Comparison of ENCODE assay signal across 9 cellular contexts in the genomic region with DNA sequence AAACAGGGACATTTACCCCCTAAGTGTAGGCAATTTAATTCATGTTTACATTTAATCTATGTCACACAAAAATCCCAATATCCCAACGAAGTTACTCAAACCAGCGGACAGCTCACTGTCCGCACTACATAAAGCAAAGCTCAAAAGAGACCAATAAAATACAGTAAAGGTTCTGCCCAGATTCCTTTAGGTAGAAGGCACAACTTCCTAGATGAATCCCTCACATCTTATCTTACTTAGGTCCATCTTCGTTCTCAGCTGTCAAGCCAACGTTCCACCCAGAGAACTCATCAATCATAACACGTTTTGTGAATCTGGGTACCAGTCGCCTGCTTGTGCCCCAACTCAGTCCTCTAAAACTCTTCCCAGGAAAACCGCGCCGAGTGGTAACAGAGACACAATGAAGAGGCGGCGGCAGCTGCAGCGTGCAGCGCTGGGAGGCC. TPM values are rescaled to one million over a fixed set of nuclear protein-coding genes. Genes with fewer than 3 reads are reported as not detected.
DNase-seq lines count a peak whose midpoint lies in the region; ATAC-seq, FAIRE-seq and TF ChIP-seq lines count a peak whose summit lies in the region.
"Had no signal": no experiment of that assay in that cellular context is flagged by ENCODE, and none has a peak within 500 bp of the region (broad histone marks: within the 10 kb centered on the region; RNA-seq: fewer than 3 reads in every experiment).

No MANE protein-coding gene starts in this region.

- H3K4me1 ChIP-seq in HepG2 (ENCODE audit: insufficient read depth, low read length) (peaks cover 45% of the 10 kb centered on the region), transverse colon (peaks cover 17 to 49% (median 25%) of the 10 kb centered on the region in 4 donors)

- peak overlapping the region; percentile 99 for H3K9ac ChIP-seq in HepG2 (ENCODE audit: insufficient read depth, low read depth, low read length)

- no peaks in the 10 kb centered on the region for H3K27me3 Mint-ChIP-seq in activated T-cell treated with anti-CD3 and anti-CD28 coated beads, Interleukin-2, amount 50 U/mL, for 72 hours (ENCODE audit: low read depth)
- peaks cover 2% of the 10 kb centered on the region for H3K27me3 Mint-ChIP-seq in activated naive CD8-positive, alpha-beta T cell treated with anti-CD3 and anti-CD28 coated beads, Interleukin-2, amount 50 U/mL, for 24 hours

- peaks cover 54% of the 10 kb centered on the region for H4K20me1 ChIP-seq in HepG2 (ENCODE audit: insufficient read depth, low read length)

- peak overlapping the region; percentile 99 for H3K27ac Mint-ChIP-seq in activated T-cell treated with anti-CD3 and anti-CD28 coated beads, Interleukin-2, amount 50 U/mL, for 72 hours
- H3K27ac Mint-ChIP-seq in activated naive CD8-positive, alpha-beta T cell treated with anti-CD3 and anti-CD28 coated beads, Interleukin-2, amount 50 U/mL, for 24 hours, result peak overlapping the region; percentile 100

- no peak for FAIRE-seq in HepG2 (lab: Jason Lieb, UNC)
- no peak for FAIRE-seq in RCC 7860 (lab: Jason Lieb, UNC)
- FAIRE-seq: TTC549 had no signal

- peaks cover 5 to 35% of the 10 kb centered on the region in 2 experiments; a peak in 4 of 5 replicates for H3K36me3 ChIP-seq in HepG2 (replicated peaks in 1 of 2; ENCODE audit: control insufficient read depth in 1 of 2, insufficient read depth in 2 of 2, low read length in 2 of 2)
- H3K36me3 ChIP-seq in transverse colon, result peaks cover 0 to 38% (median 18%) of the 10 kb centered on the region in 4 donors

- H3K4me1 Mint-ChIP-seq in activated T-cell treated with anti-CD3 and anti-CD28 coated beads, Interleukin-2, amount 50 U/mL, for 72 hours (ENCODE audit: low read depth), result peaks cover 70% of the 10 kb centered on the region
- H3K4me1 Mint-ChIP-seq in activated naive CD8-positive, alpha-beta T cell treated with anti-CD3 and anti-CD28 coated beads, Interleukin-2, amount 50 U/mL, for 24 hours, result peaks cover 67% of the 10 kb centered on the region

- H3K4me3 ChIP-seq in HepG2 (replicated peaks in 1 of 3; ENCODE audit: insufficient read depth in 1 of 3, low read depth in 2 of 3, low read length in 3 of 3), result peak overlapping the region; percentile 79 to 99 (median 97)
- peak overlapping the region; percentile 45 to 93 (median 64) for H3K4me3 ChIP-seq in transverse colon

- no peaks in the 10 kb centered on the region; a peak in 1 of 5 replicates for H3K27me3 ChIP-seq in HepG2 (ENCODE audit: control insufficient read depth in 1 of 2, insufficient read depth in 2 of 2, low read length in 2 of 2)
- no peaks in the 10 kb centered on the region for H3K27me3 ChIP-seq in transverse colon

- 0% methylated on average over 9 of the region's 14 CpGs for WGBS in HepG2 (ENCODE audit: low lambda C conversion rate)
- 0% methylated on average over 3 to 14 of the region's 14 CpGs for WGBS in transverse colon (ENCODE audit: low coverage in 1 of 2), 2 donors

- no peak for TF ChIP-seq POLR2A in HepG2 (IDR thresholded peaks at IDR 0.05; ENCODE audit: insufficient read depth in 1 of 2, low read depth in 2 of 2, low read length in 2 of 2)
- no peak for TF ChIP-seq POLR2A in transverse colon (IDR thresholded peaks at IDR 0.05)

- TF ChIP-seq CTCF in HepG2 (CRISPR knock-in tag; IDR thresholded peaks at IDR 0.05), result no peak
- TF ChIP-seq CTCF in transverse colon (IDR thresholded peaks at IDR 0.05), result no peak

- BruUV-seq in HepG2 (replicated peaks; lab: Mats Ljungman, UMichigan), result no TSS peak

- CTCF ChIA-PET in HepG2 (lab: Yijun Ruan, JAX; ENCODE audit: low intra/inter-chr PET ratio, low total read pairs), result no interaction called here

- TF ChIP-seq RAD21 in HepG2 (CRISPR knock-in tag; IDR thresholded peaks at IDR 0.05), result no peak

- no peak overlapping the region for H2AFZ ChIP-seq in HepG2 (ENCODE audit: low read length)

- no peak for ATAC-seq in activated T-cell treated with anti-CD3 and anti-CD28 coated beads, Interleukin-2, amount 50 U/mL, for 72 hours (replicated peaks in 1 of 2)
- no peak for ATAC-seq in activated naive CD8-positive, alpha-beta T cell treated with anti-CD3 and anti-CD28 coated beads, Interleukin-2, amount 50 U/mL, for 24 hours
- ATAC-seq in HepG2, result no peak
- no peak for ATAC-seq in HG03135 (IDR thresholded peaks at IDR 0.05; ENCODE audit: unreplicated experiment)
- no peak for ATAC-seq in GM19351 (IDR thresholded peaks at IDR 0.05; ENCODE audit: unreplicated experiment)

- H3K4me3 Mint-ChIP-seq in activated T-cell treated with anti-CD3 and anti-CD28 coated beads, Interleukin-2, amount 50 U/mL, for 72 hours, result peak overlapping the region; percentile 91 to 100
- H3K4me3 Mint-ChIP-seq in activated naive CD8-positive, alpha-beta T cell treated with anti-CD3 and anti-CD28 coated beads, Interleukin-2, amount 50 U/mL, for 24 hours, result peak overlapping the region; percentile 99

- no peak for TF ChIP-seq EP300 in HepG2 (IDR thresholded peaks at IDR 0.05; ENCODE audit: low read depth in 2 of 2, low read length in 2 of 2)
- TF ChIP-seq EP300 in HepG2 (CRISPR knock-in tag; IDR thresholded peaks at IDR 0.05; ENCODE audit: borderline replicate concordance), result no peak
- TF ChIP-seq EP300 in transverse colon (IDR thresholded peaks at IDR 0.05; ENCODE audit: low read depth), result no peak

- no peaks in the 10 kb centered on the region for H3K9me3 ChIP-seq in HepG2 (ENCODE audit: low read length)
- H3K9me3 ChIP-seq in transverse colon, result no peaks in the 10 kb centered on the region

- POLR2A ChIA-PET in HepG2 (lab: Yijun Ruan, JAX), result interaction anchor here (0.8 to 3.4 kb wide), 15 partner anchors 9 to 606 kb away, joined by 3 to 52 read pairs (median 5); partner anchors contain the start of genes COPS4 and HNRNPD

- in situ Hi-C loops in HepG2 (cut with HindIII; ENCODE audit: extremely low pct_ligation_motif_present, low pct_unique_long_range_greater_than_20kb), result no loop called here
- in situ Hi-C loops in transverse colon (cut with MboI; ENCODE audit: low pct_ligation_motif_present in 1 of 4, low pct_unique_long_range_greater_than_20kb in 1 of 4, low sequenced_read_pairs in 3 of 4), result loop anchor here in 2 of 4 donors (5.0 to 10.0 kb wide), 2 partner anchors 51 to 54 kb away; partner anchors contain the start of gene HNRNPD (in 1 of the 2)

- no peak for DNase-seq in activated T-cell treated with anti-CD3 and anti-CD28 coated beads, Interleukin-2, amount 50 U/mL, for 72 hours
- DNase-seq in activated T-cell treated with anti-CD3 and anti-CD28 coated beads for 4 hours, result no peak
- no peak for DNase-seq in activated naive CD8-positive, alpha-beta T cell treated with anti-CD3 and anti-CD28 coated beads, Interleukin-2, amount 50 U/mL, for 24 hours
- no peak for DNase-seq in HepG2 (ENCODE audit: low spot score)
- DNase-seq in transverse colon, result no peak
- DNase-seq in RCC 7860 (ENCODE audit: low spot score), result no peak

- no peaks in the 10 kb centered on the region for H3K9me3 Mint-ChIP-seq in activated T-cell treated with anti-CD3 and anti-CD28 coated beads, Interleukin-2, amount 50 U/mL, for 72 hours
- H3K9me3 Mint-ChIP-seq in activated naive CD8-positive, alpha-beta T cell treated with anti-CD3 and anti-CD28 coated beads, Interleukin-2, amount 50 U/mL, for 24 hours, result no peaks in the 10 kb centered on the region

- H3K4me2 ChIP-seq in HepG2 (ENCODE audit: low read depth, low read length), result peak overlapping the region; percentile 90

- intact Hi-C loops in HepG2 (cut with micrococcal nuclease; ENCODE audit: unreplicated experiment) (no loop called here), transverse colon (cut with DNase I; ENCODE audit: low total_unique reads) (no loop called here)

- H3K36me3 Mint-ChIP-seq in activated T-cell treated with anti-CD3 and anti-CD28 coated beads, Interleukin-2, amount 50 U/mL, for 72 hours (ENCODE audit: insufficient read depth in 2 of 2), result peaks cover 30 to 57% of the 10 kb centered on the region in 2 donors
- H3K36me3 Mint-ChIP-seq in activated naive CD8-positive, alpha-beta T cell treated with anti-CD3 and anti-CD28 coated beads, Interleukin-2, amount 50 U/mL, for 24 hours (ENCODE audit: low read depth), result peaks cover 71% of the 10 kb centered on the region

- H3K79me2 ChIP-seq in HepG2 (ENCODE audit: insufficient read depth, low read length), result peaks cover 71% of the 10 kb centered on the region

- H3K27ac ChIP-seq in HepG2 (ENCODE audit: extremely low read length, insufficient read depth, low read length) (peak overlapping the region; percentile 100), transverse colon (peak overlapping the region; percentile 97 to 100 (median 98))

RNA-seq across cellular contexts. Expression of gene HNRNPDL, which starts 1.7 kb away (rescaled TPM):
- total RNA-seq in activated T-cell treated with anti-CD3 and anti-CD28 coated beads, Interleukin-2, amount 50 U/mL, for 72 hours, result 100 to 1,000 TPM; 222 to 262 TPM
- total RNA-seq in HepG2 (2016; rRNA removed; fragmentation: Illumina TruSeq; extraction: Trizol) (414 and 452 TPM in 2 replicates), transverse colon (100 to 1,000 TPM in 2 of 4 donors, 10 to 100 TPM in 2; 78.4 to 131 (median 100) TPM)
- total RNA-seq in HepG2 (2016; cell fraction: cytosol; rRNA removed; fragmentation: Illumina TruSeq; extraction: Trizol; ENCODE audit: low read depth), result 143 and 144 TPM in 2 replicates
- 427 and 432 TPM in 2 replicates for total RNA-seq in HepG2 (2016; cell fraction: insoluble cytoplasmic fraction; rRNA removed; fragmentation: Illumina TruSeq; extraction: Trizol)
- 232 and 236 TPM in 2 replicates for total RNA-seq in HepG2 (2016; cell fraction: membrane; rRNA removed; fragmentation: Illumina TruSeq; extraction: Trizol)
- 243 and 271 TPM in 2 replicates for total RNA-seq in HepG2 (2016; cell fraction: nucleus; rRNA removed; fragmentation: Illumina TruSeq; extraction: Trizol)
- polyA plus RNA-seq in HepG2 (2011; rRNA removed), result 139 and 167 TPM in 2 replicates
- 73.1 and 91.3 TPM in 2 replicates for polyA plus RNA-seq in HepG2 (2011; cell fraction: cytosol; rRNA removed)
- 345 and 410 TPM in 2 replicates for polyA plus RNA-seq in HepG2 (2011; cell fraction: nucleus; rRNA removed)
- polyA plus RNA-seq in HepG2 (2012), result 216 and 256 TPM in 2 replicates
- 139 and 159 TPM in 2 replicates for polyA plus RNA-seq in HepG2 (2016; cell fraction: cytosol; fragmentation: Illumina TruSeq; extraction: Trizol; ENCODE audit: low read depth)
- polyA plus RNA-seq in HepG2 (2016; cell fraction: insoluble cytoplasmic fraction; fragmentation: Illumina TruSeq; extraction: Trizol; ENCODE audit: low read depth), result 561 and 571 TPM in 2 replicates
- 206 and 210 TPM in 2 replicates for polyA plus RNA-seq in HepG2 (2016; cell fraction: membrane; fragmentation: Illumina TruSeq; extraction: Trizol; ENCODE audit: low read depth)
- polyA plus RNA-seq in HepG2 (2016; cell fraction: nucleus; fragmentation: Illumina TruSeq; extraction: Trizol; ENCODE audit: insufficient read depth, low read depth), result 560 and 581 TPM in 2 replicates
- 13.6 and 13.9 TPM in 2 replicates for polyA minus RNA-seq in HepG2 (2011; rRNA and poly(A)+ RNA removed; ENCODE audit: low replicate concordance)
- 39.4 and 44.4 TPM in 2 replicates for polyA minus RNA-seq in HepG2 (2011; cell fraction: cytosol; rRNA and poly(A)+ RNA removed)
- 222 and 229 TPM in 2 replicates for polyA minus RNA-seq in HepG2 (2011; cell fraction: nucleus; rRNA and poly(A)+ RNA removed)

RNA-seq across cellular contexts. Expression of gene ENOPH1, which starts 1.8 kb away (rescaled TPM):
- total RNA-seq in activated T-cell treated with anti-CD3 and anti-CD28 coated beads, Interleukin-2, amount 50 U/mL, for 72 hours, result 10 to 100 TPM; 57.0 to 67.8 TPM
- total RNA-seq in HepG2 (2016; rRNA removed; fragmentation: Illumina TruSeq; extraction: Trizol), result 64.3 and 80.0 TPM in 2 replicates
- 8.7 and 10.0 TPM in 2 replicates for total RNA-seq in HepG2 (2016; cell fraction: cytosol; rRNA removed; fragmentation: Illumina TruSeq; extraction: Trizol; ENCODE audit: low read depth)
- total RNA-seq in HepG2 (2016; cell fraction: insoluble cytoplasmic fraction; rRNA removed; fragmentation: Illumina TruSeq; extraction: Trizol), result 60.9 and 87.4 TPM in 2 replicates
- total RNA-seq in HepG2 (2016; cell fraction: membrane; rRNA removed; fragmentation: Illumina TruSeq; extraction: Trizol), result 29.1 and 30.2 TPM in 2 replicates
- total RNA-seq in HepG2 (2016; cell fraction: nucleus; rRNA removed; fragmentation: Illumina TruSeq; extraction: Trizol), result 33.0 and 36.6 TPM in 2 replicates
- 14.2 and 15.5 TPM in 2 replicates for polyA plus RNA-seq in HepG2 (2011; rRNA removed)
- 11.8 and 14.5 TPM in 2 replicates for polyA plus RNA-seq in HepG2 (2011; cell fraction: cytosol; rRNA removed)
- 5.0 and 6.3 TPM in 2 replicates for polyA plus RNA-seq in HepG2 (2011; cell fraction: nucleus; rRNA removed)
- 32.4 and 38.2 TPM in 2 replicates for polyA plus RNA-seq in HepG2 (2012)
- polyA plus RNA-seq in HepG2 (2016; cell fraction: cytosol; fragmentation: Illumina TruSeq; extraction: Trizol; ENCODE audit: low read depth), result 8.3 and 10.4 TPM in 2 replicates
- polyA plus RNA-seq in HepG2 (2016; cell fraction: insoluble cytoplasmic fraction; fragmentation: Illumina TruSeq; extraction: Trizol; ENCODE audit: low read depth), result 106 and 112 TPM in 2 replicates
- polyA plus RNA-seq in HepG2 (2016; cell fraction: membrane; fragmentation: Illumina TruSeq; extraction: Trizol; ENCODE audit: low read depth), result 27.5 and 27.7 TPM in 2 replicates
- 48.1 and 48.2 TPM in 2 replicates for polyA plus RNA-seq in HepG2 (2016; cell fraction: nucleus; fragmentation: Illumina TruSeq; extraction: Trizol; ENCODE audit: insufficient read depth, low read depth)
- 5.7 and 11.9 TPM in 2 replicates for polyA minus RNA-seq in HepG2 (2011; rRNA and poly(A)+ RNA removed; ENCODE audit: low replicate concordance)
- 8.7 and 9.1 TPM in 2 replicates for polyA minus RNA-seq in HepG2 (2011; cell fraction: cytosol; rRNA and poly(A)+ RNA removed)
- 11.1 and 11.8 TPM in 2 replicates for polyA minus RNA-seq in HepG2 (2011; cell fraction: nucleus; rRNA and poly(A)+ RNA removed)
- 10 to 100 TPM in 3 of 4 donors, under 1 TPM in 1; 0.75 to 21.5 (median 15.8) TPM for total RNA-seq in transverse colon

RNA-seq across cellular contexts. Expression of gene HNRNPD, which starts 54.8 kb away (rescaled TPM):
- 100 to 1,000 TPM; 255 to 265 TPM for total RNA-seq in activated T-cell treated with anti-CD3 and anti-CD28 coated beads, Interleukin-2, amount 50 U/mL, for 72 hours
- total RNA-seq in HepG2 (2016; rRNA removed; fragmentation: Illumina TruSeq; extraction: Trizol) (64.0 and 156 TPM in 2 replicates), transverse colon (100 to 1,000 TPM in 3 of 4 donors, 10 to 100 TPM in 1; 61.4 to 213 (median 130) TPM)
- total RNA-seq in HepG2 (2016; cell fraction: cytosol; rRNA removed; fragmentation: Illumina TruSeq; extraction: Trizol; ENCODE audit: low read depth), result 12.3 and 15.1 TPM in 2 replicates
- total RNA-seq in HepG2 (2016; cell fraction: insoluble cytoplasmic fraction; rRNA removed; fragmentation: Illumina TruSeq; extraction: Trizol), result 61.5 and 145 TPM in 2 replicates
- total RNA-seq in HepG2 (2016; cell fraction: membrane; rRNA removed; fragmentation: Illumina TruSeq; extraction: Trizol), result 46.1 and 47.0 TPM in 2 replicates
- total RNA-seq in HepG2 (2016; cell fraction: nucleus; rRNA removed; fragmentation: Illumina TruSeq; extraction: Trizol), result 110 and 134 TPM in 2 replicates
- 54.1 and 69.7 TPM in 2 replicates for polyA plus RNA-seq in HepG2 (2011; rRNA removed)
- 21.8 and 23.3 TPM in 2 replicates for polyA plus RNA-seq in HepG2 (2011; cell fraction: cytosol; rRNA removed)
- polyA plus RNA-seq in HepG2 (2011; cell fraction: nucleus; rRNA removed), result 176 and 244 TPM in 2 replicates
- polyA plus RNA-seq in HepG2 (2012), result 157 and 239 TPM in 2 replicates
- polyA plus RNA-seq in HepG2 (2016; cell fraction: cytosol; fragmentation: Illumina TruSeq; extraction: Trizol; ENCODE audit: low read depth), result 53.9 and 55.1 TPM in 2 replicates
- polyA plus RNA-seq in HepG2 (2016; cell fraction: insoluble cytoplasmic fraction; fragmentation: Illumina TruSeq; extraction: Trizol; ENCODE audit: low read depth), result 522 and 595 TPM in 2 replicates
- 102 and 109 TPM in 2 replicates for polyA plus RNA-seq in HepG2 (2016; cell fraction: membrane; fragmentation: Illumina TruSeq; extraction: Trizol; ENCODE audit: low read depth)
- 411 and 423 TPM in 2 replicates for polyA plus RNA-seq in HepG2 (2016; cell fraction: nucleus; fragmentation: Illumina TruSeq; extraction: Trizol; ENCODE audit: insufficient read depth, low read depth)
- 13.6 and 19.8 TPM in 2 replicates for polyA minus RNA-seq in HepG2 (2011; rRNA and poly(A)+ RNA removed; ENCODE audit: low replicate concordance)
- polyA minus RNA-seq in HepG2 (2011; cell fraction: cytosol; rRNA and poly(A)+ RNA removed), result 28.6 and 36.3 TPM in 2 replicates
- polyA minus RNA-seq in HepG2 (2011; cell fraction: nucleus; rRNA and poly(A)+ RNA removed), result 93.0 and 117 TPM in 2 replicates
